ENCODE assay signal across 1 cellular context in the genomic region with DNA sequence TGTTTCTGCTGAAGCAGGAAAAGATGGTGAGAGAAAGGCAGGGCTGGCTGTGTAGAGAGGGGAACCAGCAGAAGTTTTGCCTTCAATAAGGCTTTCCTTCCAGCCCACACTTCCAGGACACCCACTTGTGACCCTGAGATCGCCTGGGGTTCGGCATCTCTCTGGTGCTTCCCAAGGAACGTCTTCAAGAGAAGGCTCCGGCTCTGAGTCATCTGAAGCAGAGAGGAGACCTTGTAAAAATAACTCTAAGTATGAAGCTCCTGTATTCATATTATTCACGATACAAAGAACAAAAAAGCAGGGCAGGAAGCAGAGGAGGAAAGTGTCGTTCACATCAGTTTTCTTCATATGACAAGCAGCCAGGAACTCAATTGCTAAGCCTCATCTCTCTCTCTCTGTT.
TF ChIP-seq lines count a peak whose summit lies in the region.

No MANE protein-coding gene starts in this region.

TF ChIP-seq in WTC11, 78 proteins besides CTCF, POLR2A, EP300 and RAD21 (continued from another document):
- TF ChIP-seq, protein P1, sequence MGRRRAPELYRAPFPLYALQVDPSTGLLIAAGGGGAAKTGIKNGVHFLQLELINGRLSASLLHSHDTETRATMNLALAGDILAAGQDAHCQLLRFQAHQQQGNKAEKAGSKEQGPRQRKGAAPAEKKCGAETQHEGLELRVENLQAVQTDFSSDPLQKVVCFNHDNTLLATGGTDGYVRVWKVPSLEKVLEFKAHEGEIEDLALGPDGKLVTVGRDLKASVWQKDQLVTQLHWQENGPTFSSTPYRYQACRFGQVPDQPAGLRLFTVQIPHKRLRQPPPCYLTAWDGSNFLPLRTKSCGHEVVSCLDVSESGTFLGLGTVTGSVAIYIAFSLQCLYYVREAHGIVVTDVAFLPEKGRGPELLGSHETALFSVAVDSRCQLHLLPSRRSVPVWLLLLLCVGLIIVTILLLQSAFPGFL (CRISPR knock-in tag; IDR thresholded peaks at IDR 0.05; ENCODE audit: borderline replicate concordance), result no peak
- TF ChIP-seq GABPB1 (CRISPR knock-in tag; IDR thresholded peaks at IDR 0.05) (no peak), CBFB (CRISPR knock-in tag; IDR thresholded peaks at IDR 0.05; ENCODE audit: low read depth) (no peak), NR1H2 (CRISPR knock-in tag; IDR thresholded peaks at IDR 0.05) (no peak)
- TF ChIP-seq, protein P2, sequence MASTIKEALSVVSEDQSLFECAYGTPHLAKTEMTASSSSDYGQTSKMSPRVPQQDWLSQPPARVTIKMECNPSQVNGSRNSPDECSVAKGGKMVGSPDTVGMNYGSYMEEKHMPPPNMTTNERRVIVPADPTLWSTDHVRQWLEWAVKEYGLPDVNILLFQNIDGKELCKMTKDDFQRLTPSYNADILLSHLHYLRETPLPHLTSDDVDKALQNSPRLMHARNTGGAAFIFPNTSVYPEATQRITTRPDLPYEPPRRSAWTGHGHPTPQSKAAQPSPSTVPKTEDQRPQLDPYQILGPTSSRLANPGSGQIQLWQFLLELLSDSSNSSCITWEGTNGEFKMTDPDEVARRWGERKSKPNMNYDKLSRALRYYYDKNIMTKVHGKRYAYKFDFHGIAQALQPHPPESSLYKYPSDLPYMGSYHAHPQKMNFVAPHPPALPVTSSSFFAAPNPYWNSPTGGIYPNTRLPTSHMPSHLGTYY (CRISPR knock-in tag; IDR thresholded peaks at IDR 0.05), result no peak
TF ChIP-seq in WTC11: peak in this region for 0.
